ENCODE assay signal across 12 cellular contexts in genomic region chr20:44703183-44703925, GRCh38. TPM values are rescaled to one million over a fixed set of nuclear protein-coding genes. Genes with fewer than 3 reads are reported as not detected.
DNase-seq lines count a peak whose midpoint lies in the region; ATAC-seq and TF ChIP-seq lines count a peak whose summit lies in the region.
"Had no signal": no experiment of that assay in that cellular context is flagged by ENCODE, and none has a peak within 500 bp of the region (broad histone marks: within the 10 kb centered on the region; RNA-seq: fewer than 3 reads in every experiment).

No MANE protein-coding gene starts in this region.

- H3K27me3 ChIP-seq in lower lobe of right lung (ENCODE audit: low read depth) (no peaks in the 10 kb centered on the region), thyroid gland (no peaks in the 10 kb centered on the region), brain microvascular endothelial cell (replicated peaks) (peaks cover 2% of the 10 kb centered on the region)

- H3K4me1 ChIP-seq in lower lobe of right lung (peaks cover 33% of the 10 kb centered on the region), thyroid gland (peaks cover 3 to 31% of the 10 kb centered on the region in 2 donors)

- TF ChIP-seq CTCF in lower lobe of right lung (IDR thresholded peaks at IDR 0.05) (no peak), thyroid gland (IDR thresholded peaks at IDR 0.05) (no peak), brain microvascular endothelial cell (IDR thresholded peaks at IDR 0.05; ENCODE audit: low read depth, low read length, missing control alignments) (no peak)

- intact Hi-C loops in lower lobe of right lung (cut with DNase I): no loop called here
- intact Hi-C loops in thyroid gland (cut with DNase I): no loop called here

- TF ChIP-seq POLR2A in thyroid gland (IDR thresholded peaks at IDR 0.05): no peak

- in situ Hi-C loops in brain microvascular endothelial cell (cut with HindIII; ENCODE audit: low pct_ligation_motif_present, low sequenced_read_pairs): no loop called here

- H3K4me3 ChIP-seq in lower lobe of right lung: no peak overlapping the region
- no peak overlapping the region for H3K4me3 ChIP-seq in thyroid gland (replicated peaks in 1 of 3)
- H3K4me3 ChIP-seq in brain microvascular endothelial cell (ENCODE audit: low read depth, low read length): no peak overlapping the region

- H3K27ac ChIP-seq in lower lobe of right lung: peak overlapping the region; percentile 25
- H3K27ac ChIP-seq in thyroid gland: peak overlapping the region; percentile 40 to 58 (median 58)
- no peak overlapping the region for H3K27ac ChIP-seq in brain microvascular endothelial cell

- H3K9me3 ChIP-seq in lower lobe of right lung: no peaks in the 10 kb centered on the region
- no peaks in the 10 kb centered on the region for H3K9me3 ChIP-seq in thyroid gland

- DNase-seq in dermis blood vessel endothelial cell (peak; percentile 40), lower lobe of right lung (no peak), thyroid gland (no peak), NCI-H146 treated with DMSO at 0.1 percent for 48 hours (lab: John Stamatoyannopoulos, UW; ENCODE audit: unreplicated experiment) (no peak), brain microvascular endothelial cell (no peak)
- DNase-seq in NK-92 treated with Interleukin-12 subunit alpha and Interleukin-12 subunit beta, amount 100 ng/mL, for 24 hours (lab: John Stamatoyannopoulos, UW): no peak
- DNase-seq: activated CD4-positive, alpha-beta T cell treated with anti-CD3 and anti-CD28 coated beads, Interleukin-2, amount 10 ng/mL, durations not matched to agents 7 days and 5 days; CD8-positive, alpha-beta memory T cell; effector memory CD8-positive, alpha-beta T cell; NCI-H1105; T-helper 17 cell had no signal

- ATAC-seq in HG03196 (IDR thresholded peaks at IDR 0.05; ENCODE audit: unreplicated experiment) (peak; percentile 19), lower lobe of right lung (peak; percentile 18 to 31)
- ATAC-seq: effector memory CD8-positive, alpha-beta T cell; T-helper 17 cell had no signal

- no peaks in the 10 kb centered on the region for H3K36me3 ChIP-seq in lower lobe of right lung
- no peaks in the 10 kb centered on the region for H3K36me3 ChIP-seq in thyroid gland
- no peaks in the 10 kb centered on the region for H3K36me3 ChIP-seq in brain microvascular endothelial cell (replicated peaks)

- WGBS in thyroid gland, 2 donors: 67 to 76% methylated on average over 8 to 11 of the region's 12 CpGs

RNA-seq across cellular contexts. Expression of gene CCN5, which starts 11.8 kb away (rescaled TPM):
- total RNA-seq in dermis blood vessel endothelial cell (not detected in 2 replicates), lower lobe of right lung (42.3 TPM), thyroid gland (10 to 100 TPM in 2 of 4 donors, 1 to 10 TPM in 2; 4.7 to 47.6 (median 26.6) TPM)
- total RNA-seq: activated CD4-positive, alpha-beta T cell treated with anti-CD3 and anti-CD28 coated beads, Interleukin-2, amount 10 ng/mL, durations not matched to agents 7 days and 5 days; CD8-positive, alpha-beta memory T cell; T-helper 17 cell had no signal

RNA-seq across cellular contexts. Expression of gene KCNK15, which starts 42.3 kb away (rescaled TPM):
- total RNA-seq in dermis blood vessel endothelial cell (0.05 and 0.17 TPM in 2 replicates), lower lobe of right lung (0.89 TPM), thyroid gland (1 to 10 TPM; 2.5 to 5.1 (median 3.4) TPM)
- total RNA-seq: activated CD4-positive, alpha-beta T cell treated with anti-CD3 and anti-CD28 coated beads, Interleukin-2, amount 10 ng/mL, durations not matched to agents 7 days and 5 days; T-helper 17 cell had no signal

RNA-seq across cellular contexts. Expression of gene ADA, which starts 51.9 kb away (rescaled TPM):
- total RNA-seq in dermis blood vessel endothelial cell (15.3 and 19.1 TPM in 2 replicates), lower lobe of right lung (7.7 TPM), thyroid gland (10 to 100 TPM in 1 of 4 donors, 1 to 10 TPM in 3; 4.0 to 13.9 (median 7.1) TPM)
